In the genomic region with DNA sequence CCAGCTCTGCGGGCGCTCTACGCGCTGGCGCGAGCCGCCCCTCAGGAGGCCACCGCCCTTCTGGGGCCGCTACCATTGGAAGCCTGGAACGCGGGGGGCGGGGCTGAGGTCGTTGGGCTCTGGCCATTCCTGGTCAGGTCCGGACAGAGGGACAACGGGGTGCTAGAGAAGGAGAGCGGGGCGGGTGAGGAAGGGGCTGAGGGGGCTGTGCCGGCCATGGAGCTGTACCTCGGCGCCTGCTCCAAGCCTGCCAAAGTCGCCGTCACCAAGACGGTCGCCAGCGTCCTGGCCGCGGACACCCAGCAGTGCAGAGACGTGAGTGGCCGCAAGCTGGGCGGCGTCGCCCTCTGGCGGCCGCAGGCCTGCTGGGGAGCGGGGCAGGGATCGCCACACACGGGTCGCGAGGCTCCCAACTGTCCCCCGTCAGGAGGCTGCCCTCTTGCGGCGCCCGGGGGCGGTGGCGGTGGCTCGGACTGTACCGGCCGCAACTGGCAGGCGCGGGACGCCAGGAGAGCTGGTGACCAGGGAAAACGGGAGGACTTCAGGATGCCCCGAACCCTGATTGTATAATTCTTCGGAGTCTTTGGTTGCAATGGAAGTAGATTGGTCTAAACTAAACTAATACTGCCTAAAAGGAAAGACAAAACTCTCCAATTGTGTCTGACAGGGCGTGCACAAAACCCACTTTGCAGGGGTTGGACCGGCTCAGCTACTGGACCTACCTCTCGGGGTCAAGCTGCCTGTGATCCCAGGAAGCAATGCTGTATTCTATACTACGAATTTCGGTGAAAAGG, we compare ENCODE assay signal across 2 cellular contexts.
TF ChIP-seq lines count a peak whose summit lies in the region.

A gene with protein sequence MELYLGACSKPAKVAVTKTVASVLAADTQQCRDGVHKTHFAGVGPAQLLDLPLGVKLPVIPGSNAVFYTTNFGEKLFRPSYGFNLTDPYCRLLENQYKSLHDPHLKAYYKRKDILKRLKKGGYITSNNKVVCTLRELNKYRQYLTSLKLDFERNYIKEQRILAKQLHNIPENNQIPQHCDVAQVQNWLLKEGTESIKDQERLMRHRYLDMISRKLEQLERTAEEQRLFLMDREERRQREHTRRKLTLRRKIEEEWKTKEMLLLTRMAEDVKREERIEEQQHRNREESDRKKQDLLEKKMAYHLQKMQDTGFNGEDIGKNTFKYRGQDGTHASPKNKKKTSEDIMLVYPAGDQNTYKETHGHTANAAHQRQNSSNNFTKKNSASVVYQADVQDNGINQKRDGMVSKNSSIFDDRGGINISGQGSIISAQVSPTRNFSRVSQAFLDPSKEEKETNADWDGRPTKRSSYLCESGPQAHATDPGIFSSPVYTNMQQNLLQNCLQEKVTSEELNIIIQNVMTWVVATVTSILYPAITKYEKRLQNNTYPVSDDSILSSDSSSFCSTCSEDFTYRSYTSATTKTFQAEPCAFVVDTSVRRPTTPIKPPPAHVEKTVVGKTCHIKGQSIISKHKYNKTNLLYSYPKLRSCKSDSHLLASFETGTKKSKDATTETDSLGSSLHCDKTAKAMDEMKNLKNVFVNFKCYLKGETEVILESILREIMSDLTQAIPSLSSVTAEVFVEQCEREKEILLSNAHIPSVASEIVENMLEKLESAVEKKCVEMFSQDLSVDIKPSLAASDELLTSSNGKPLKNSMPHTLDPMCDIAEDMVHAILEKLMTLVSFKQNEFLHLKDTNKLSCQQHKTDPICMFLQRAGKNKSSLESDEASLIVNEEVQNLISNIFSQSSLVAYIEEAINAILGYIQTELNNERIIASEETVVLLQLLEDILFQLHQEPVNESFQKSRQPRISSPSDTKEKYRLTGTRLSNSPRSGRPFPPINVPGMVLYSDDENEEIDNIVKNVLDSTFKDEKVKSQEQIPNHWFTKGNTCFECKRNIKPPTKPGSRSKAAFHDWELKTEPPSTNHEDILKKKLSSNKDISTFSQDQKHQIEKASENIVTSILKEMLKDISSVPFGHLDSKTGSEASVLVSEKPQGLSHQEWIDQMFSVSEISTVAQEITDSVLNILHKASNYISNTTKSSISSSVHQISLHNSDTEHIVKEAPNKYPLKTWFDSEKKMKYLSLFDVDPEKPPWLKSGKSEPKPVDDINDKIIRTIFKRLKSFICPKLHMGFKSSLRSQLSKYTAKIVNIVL (N-terminal part only) (plus strand): TSS at position 126 of the 794 bp plus-strand sequence. CDS start 91 bp downstream, at position 217.

TF ChIP-seq in Ishikawa, 13 proteins besides CTCF, POLR2A, EP300 and RAD21:
- TF ChIP-seq FOXM1 (IDR thresholded peaks at IDR 0.05; ENCODE audit: borderline replicate concordance, low read depth): no peak; the same call in 1 of the 2 replicates
- no peak for TF ChIP-seq YY1 (IDR thresholded peaks at IDR 0.05; ENCODE audit: low read depth)
- TF ChIP-seq TCF12 (IDR thresholded peaks at IDR 0.05; ENCODE audit: low read depth): peak; percentile 35; the same call in 1 of the 2 replicates
- no peak for TF ChIP-seq CEBPB (IDR thresholded peaks at IDR 0.05)
- TF ChIP-seq, protein P1, sequence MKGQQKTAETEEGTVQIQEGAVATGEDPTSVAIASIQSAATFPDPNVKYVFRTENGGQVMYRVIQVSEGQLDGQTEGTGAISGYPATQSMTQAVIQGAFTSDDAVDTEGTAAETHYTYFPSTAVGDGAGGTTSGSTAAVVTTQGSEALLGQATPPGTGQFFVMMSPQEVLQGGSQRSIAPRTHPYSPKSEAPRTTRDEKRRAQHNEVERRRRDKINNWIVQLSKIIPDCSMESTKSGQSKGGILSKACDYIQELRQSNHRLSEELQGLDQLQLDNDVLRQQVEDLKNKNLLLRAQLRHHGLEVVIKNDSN (IDR thresholded peaks at IDR 0.05): no peak

TF ChIP-seq in GM12878, 131 proteins besides CTCF, POLR2A, EP300 and RAD21:
- no peak for TF ChIP-seq SRF (IDR thresholded peaks at IDR 0.05; ENCODE audit: low read depth in 2 of 2, low read length in 2 of 2)
- TF ChIP-seq, protein P2, sequence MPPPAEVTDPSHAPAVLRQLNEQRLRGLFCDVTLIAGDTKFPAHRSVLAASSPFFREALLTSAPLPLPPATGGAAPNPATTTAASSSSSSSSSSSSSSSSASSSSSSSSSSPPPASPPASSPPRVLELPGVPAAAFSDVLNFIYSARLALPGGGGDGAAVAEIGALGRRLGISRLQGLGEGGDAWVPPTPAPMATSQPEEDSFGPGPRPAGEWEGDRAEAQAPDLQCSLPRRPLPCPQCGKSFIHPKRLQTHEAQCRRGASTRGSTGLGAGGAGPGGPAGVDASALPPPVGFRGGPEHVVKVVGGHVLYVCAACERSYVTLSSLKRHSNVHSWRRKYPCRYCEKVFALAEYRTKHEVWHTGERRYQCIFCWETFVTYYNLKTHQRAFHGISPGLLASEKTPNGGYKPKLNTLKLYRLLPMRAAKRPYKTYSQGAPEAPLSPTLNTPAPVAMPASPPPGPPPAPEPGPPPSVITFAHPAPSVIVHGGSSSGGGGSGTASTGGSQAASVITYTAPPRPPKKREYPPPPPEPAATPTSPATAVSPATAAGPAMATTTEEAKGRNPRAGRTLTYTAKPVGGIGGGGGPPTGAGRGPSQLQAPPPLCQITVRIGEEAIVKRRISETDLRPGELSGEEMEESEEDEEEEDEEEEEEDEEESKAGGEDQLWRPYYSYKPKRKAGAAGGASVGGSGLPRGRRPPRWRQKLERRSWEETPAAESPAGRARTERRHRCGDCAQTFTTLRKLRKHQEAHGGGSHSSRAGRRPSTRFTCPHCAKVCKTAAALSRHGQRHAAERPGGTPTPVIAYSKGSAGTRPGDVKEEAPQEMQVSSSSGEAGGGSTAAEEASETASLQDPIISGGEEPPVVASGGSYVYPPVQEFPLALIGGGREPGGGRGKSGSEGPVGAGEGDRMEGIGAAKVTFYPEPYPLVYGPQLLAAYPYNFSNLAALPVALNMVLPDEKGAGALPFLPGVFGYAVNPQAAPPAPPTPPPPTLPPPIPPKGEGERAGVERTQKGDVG (CRISPR knock-in tag; IDR thresholded peaks at IDR 0.05): no peak
- TF ChIP-seq, protein P3, sequence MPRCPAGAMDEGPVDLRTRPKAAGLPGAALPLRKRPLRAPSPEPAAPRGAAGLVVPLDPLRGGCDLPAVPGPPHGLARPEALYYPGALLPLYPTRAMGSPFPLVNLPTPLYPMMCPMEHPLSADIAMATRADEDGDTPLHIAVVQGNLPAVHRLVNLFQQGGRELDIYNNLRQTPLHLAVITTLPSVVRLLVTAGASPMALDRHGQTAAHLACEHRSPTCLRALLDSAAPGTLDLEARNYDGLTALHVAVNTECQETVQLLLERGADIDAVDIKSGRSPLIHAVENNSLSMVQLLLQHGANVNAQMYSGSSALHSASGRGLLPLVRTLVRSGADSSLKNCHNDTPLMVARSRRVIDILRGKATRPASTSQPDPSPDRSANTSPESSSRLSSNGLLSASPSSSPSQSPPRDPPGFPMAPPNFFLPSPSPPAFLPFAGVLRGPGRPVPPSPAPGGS (IDR thresholded peaks at IDR 0.05; ENCODE audit: borderline replicate concordance, insufficient read depth, low read depth, low read length, poor library complexity, severe bottlenecking): no peak
- no peak for TF ChIP-seq ZZZ3 (IDR thresholded peaks at IDR 0.05; ENCODE audit: control insufficient read depth, insufficient read length, low read depth)
- TF ChIP-seq, protein P4, sequence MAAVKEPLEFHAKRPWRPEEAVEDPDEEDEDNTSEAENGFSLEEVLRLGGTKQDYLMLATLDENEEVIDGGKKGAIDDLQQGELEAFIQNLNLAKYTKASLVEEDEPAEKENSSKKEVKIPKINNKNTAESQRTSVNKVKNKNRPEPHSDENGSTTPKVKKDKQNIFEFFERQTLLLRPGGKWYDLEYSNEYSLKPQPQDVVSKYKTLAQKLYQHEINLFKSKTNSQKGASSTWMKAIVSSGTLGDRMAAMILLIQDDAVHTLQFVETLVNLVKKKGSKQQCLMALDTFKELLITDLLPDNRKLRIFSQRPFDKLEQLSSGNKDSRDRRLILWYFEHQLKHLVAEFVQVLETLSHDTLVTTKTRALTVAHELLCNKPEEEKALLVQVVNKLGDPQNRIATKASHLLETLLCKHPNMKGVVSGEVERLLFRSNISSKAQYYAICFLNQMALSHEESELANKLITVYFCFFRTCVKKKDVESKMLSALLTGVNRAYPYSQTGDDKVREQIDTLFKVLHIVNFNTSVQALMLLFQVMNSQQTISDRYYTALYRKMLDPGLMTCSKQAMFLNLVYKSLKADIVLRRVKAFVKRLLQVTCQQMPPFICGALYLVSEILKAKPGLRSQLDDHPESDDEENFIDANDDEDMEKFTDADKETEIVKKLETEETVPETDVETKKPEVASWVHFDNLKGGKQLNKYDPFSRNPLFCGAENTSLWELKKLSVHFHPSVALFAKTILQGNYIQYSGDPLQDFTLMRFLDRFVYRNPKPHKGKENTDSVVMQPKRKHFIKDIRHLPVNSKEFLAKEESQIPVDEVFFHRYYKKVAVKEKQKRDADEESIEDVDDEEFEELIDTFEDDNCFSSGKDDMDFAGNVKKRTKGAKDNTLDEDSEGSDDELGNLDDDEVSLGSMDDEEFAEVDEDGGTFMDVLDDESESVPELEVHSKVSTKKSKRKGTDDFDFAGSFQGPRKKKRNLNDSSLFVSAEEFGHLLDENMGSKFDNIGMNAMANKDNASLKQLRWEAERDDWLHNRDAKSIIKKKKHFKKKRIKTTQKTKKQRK (IDR thresholded peaks at IDR 0.05; ENCODE audit: low read depth, low read length): no peak
- TF ChIP-seq SMC3 (IDR thresholded peaks at IDR 0.05; ENCODE audit: borderline replicate concordance, low read length): peak; percentile 63
- TF ChIP-seq CREB1 (IDR thresholded peaks at IDR 0.05; ENCODE audit: low read depth): no peak
- no peak for TF ChIP-seq TCF7 (IDR thresholded peaks at IDR 0.05; ENCODE audit: borderline replicate concordance)
- TF ChIP-seq POU2F2 (IDR thresholded peaks at IDR 0.05; ENCODE audit: borderline replicate concordance, low read depth, low read length): no peak; the same call in 2 of the 3 replicates
- no peak for TF ChIP-seq ZSCAN29 (IDR thresholded peaks at IDR 0.05)
- no peak for TF ChIP-seq TARDBP (IDR thresholded peaks at IDR 0.05; ENCODE audit: borderline replicate concordance)
- no peak for TF ChIP-seq NRF1 (conservative IDR thresholded peaks at IDR 0.05; ENCODE audit: low read depth, low read length)
- no peak for TF ChIP-seq FOXK2 (IDR thresholded peaks at IDR 0.05)
- no peak for TF ChIP-seq BRCA1 (IDR thresholded peaks at IDR 0.05; ENCODE audit: low read depth, low read length)
- no peak for TF ChIP-seq SIX5 (IDR thresholded peaks at IDR 0.05; ENCODE audit: low read depth, low read length, severe bottlenecking)
- TF ChIP-seq, protein P5, sequence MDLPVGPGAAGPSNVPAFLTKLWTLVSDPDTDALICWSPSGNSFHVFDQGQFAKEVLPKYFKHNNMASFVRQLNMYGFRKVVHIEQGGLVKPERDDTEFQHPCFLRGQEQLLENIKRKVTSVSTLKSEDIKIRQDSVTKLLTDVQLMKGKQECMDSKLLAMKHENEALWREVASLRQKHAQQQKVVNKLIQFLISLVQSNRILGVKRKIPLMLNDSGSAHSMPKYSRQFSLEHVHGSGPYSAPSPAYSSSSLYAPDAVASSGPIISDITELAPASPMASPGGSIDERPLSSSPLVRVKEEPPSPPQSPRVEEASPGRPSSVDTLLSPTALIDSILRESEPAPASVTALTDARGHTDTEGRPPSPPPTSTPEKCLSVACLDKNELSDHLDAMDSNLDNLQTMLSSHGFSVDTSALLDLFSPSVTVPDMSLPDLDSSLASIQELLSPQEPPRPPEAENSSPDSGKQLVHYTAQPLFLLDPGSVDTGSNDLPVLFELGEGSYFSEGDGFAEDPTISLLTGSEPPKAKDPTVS (IDR thresholded peaks at IDR 0.05; ENCODE audit: low read depth, low read length): no peak
- no peak for TF ChIP-seq POLR2AphosphoS5 (IDR thresholded peaks at IDR 0.05; ENCODE audit: low read length)
- TF ChIP-seq RUNX3 (IDR thresholded peaks at IDR 0.05; ENCODE audit: low read length): peak; percentile 29; the same call in 1 of the 2 replicates
- TF ChIP-seq YY1 (IDR thresholded peaks at IDR 0.05; ENCODE audit: low read depth, low read length): peak; percentile 72
- TF ChIP-seq DPF2 (IDR thresholded peaks at IDR 0.05): 0 out of 2 replicates have a peak, but pooled peaks have one; percentile 22
- no peak for TF ChIP-seq CHD1 (IDR thresholded peaks at IDR 0.05; ENCODE audit: low read depth, low read length)
- TF ChIP-seq MYB (IDR thresholded peaks at IDR 0.05; ENCODE audit: borderline replicate concordance, low read depth, low read length): no peak
- TF ChIP-seq EED (IDR thresholded peaks at IDR 0.05; ENCODE audit: low read depth): no peak
- TF ChIP-seq WRNIP1 (IDR thresholded peaks at IDR 0.05; ENCODE audit: borderline replicate concordance, low read depth, low read length): no peak
- no peak for TF ChIP-seq IRF4 (IDR thresholded peaks at IDR 0.05; ENCODE audit: low read depth, low read length)
- peak in 1 of 2 experiments; percentile 33; a peak in 1 of 4 replicates for TF ChIP-seq BHLHE40 (IDR thresholded peaks at IDR 0.05; ENCODE audit: borderline replicate concordance in 1 of 2, low read depth in 2 of 2, low read length in 1 of 2)
